Comparison of ENCODE assay signal across 8 cellular contexts in genomic region chr2:101253013-101253712, GRCh38. TPM values are rescaled to one million over a fixed set of nuclear protein-coding genes. Genes with fewer than 3 reads are reported as not detected.
DNase-seq lines count a peak whose midpoint lies in the region; TF ChIP-seq lines count a peak whose summit lies in the region.

No MANE protein-coding gene starts in this region.

- H3K27ac ChIP-seq in GM23248 (peak overlapping the region; percentile 68), brain microvascular endothelial cell (peak overlapping the region; percentile 80)

- peaks cover 53% of the 10 kb centered on the region for H3K79me2 ChIP-seq in GM23248 (ENCODE audit: insufficient read depth)

- H3K4me2 ChIP-seq in GM23248 (ENCODE audit: unreplicated experiment), result peak overlapping the region; percentile 96

- DNase-seq in GM04504 (ENCODE audit: low read depth) (peak; percentile 22), GM23248 (peak; percentile 83), LoVo (ENCODE audit: low spot score) (peak; percentile 39), T-helper 9 cell (peak; percentile 66), brain microvascular endothelial cell (peak; percentile 32), islet precursor cell (peak; percentile 81), KBM-7 (no peak)
- peak; percentile 62 for DNase-seq in stimulated activated CD4-positive, alpha-beta T cell treated with anti-CD3 and anti-CD28 coated beads, Interleukin-15, amount 100 ng/mL, for 48 hours (ENCODE audit: low read depth in 2 of 2)

- H3K4me1 ChIP-seq in GM23248 (ENCODE audit: insufficient read depth), result peaks cover 11% of the 10 kb centered on the region

- H3K4me3 ChIP-seq in GM23248 (peak overlapping the region; percentile 90), brain microvascular endothelial cell (ENCODE audit: low read depth, low read length) (peak overlapping the region; percentile 87)

- peak overlapping the region; percentile 90 for H3K9ac ChIP-seq in GM23248

- in situ Hi-C loops in GM23248 (cut with MboI) (no loop called here), brain microvascular endothelial cell (cut with HindIII; ENCODE audit: low pct_ligation_motif_present, low sequenced_read_pairs) (no loop called here), KBM-7 (cut with MboI; ENCODE audit: low pct_unique_long_range_greater_than_20kb, low sequenced_read_pairs) (no loop called here)

- H3K27me3 ChIP-seq in GM23248 (replicated peaks; ENCODE audit: insufficient read depth) (no peaks in the 10 kb centered on the region), brain microvascular endothelial cell (replicated peaks) (no peaks in the 10 kb centered on the region)

- WGBS in GM23248 (ENCODE audit: low coverage in 1 of 2, low lambda C conversion rate in 2 of 2, missing lambda C conversion rate in 2 of 2), 2 experiments, result 1% methylated on average over 37 to 59 of the region's 65 CpGs

- H2AFZ ChIP-seq in GM23248, result peak overlapping the region; percentile 83

- TF ChIP-seq CTCF in brain microvascular endothelial cell (IDR thresholded peaks at IDR 0.05; ENCODE audit: low read depth, low read length, missing control alignments), result no peak

- H3F3A ChIP-seq in GM23248 (ENCODE audit: insufficient read depth), result no peaks in the 10 kb centered on the region

- H3K36me3 ChIP-seq in GM23248 (ENCODE audit: low read depth) (no peaks in the 10 kb centered on the region), brain microvascular endothelial cell (replicated peaks) (no peaks in the 10 kb centered on the region)

- H3K9me2 ChIP-seq in GM23248 (ENCODE audit: insufficient read depth), result no peaks in the 10 kb centered on the region

- no peaks in the 10 kb centered on the region for H4K20me1 ChIP-seq in GM23248 (ENCODE audit: insufficient read depth)

- H3K9me3 ChIP-seq in GM23248 (ENCODE audit: low read depth), result no peaks in the 10 kb centered on the region

RNA-seq across cellular contexts. Expression of gene CNOT11, which starts 0.5 kb away (rescaled TPM):
- total RNA-seq in GM23248 (2014; rRNA removed; shearing (Covaris generic)), result 30.6 and 33.3 TPM in 2 replicates
- polyA plus RNA-seq in GM23248 (2016; fragmentation: Nextera tagmentation; extraction: Ambion mirVana), result 22.6 and 24.6 TPM in 2 replicates

RNA-seq across cellular contexts. Expression of gene RNF149, which starts 55.3 kb away (rescaled TPM):
- total RNA-seq in GM23248 (2014; rRNA removed; shearing (Covaris generic)), result 54.1 and 58.1 TPM in 2 replicates
- polyA plus RNA-seq in GM23248 (2016; fragmentation: Nextera tagmentation; extraction: Ambion mirVana), result 48.9 and 51.9 TPM in 2 replicates
